8 cellular contexts compared by ENCODE assay signal in the genomic region with DNA sequence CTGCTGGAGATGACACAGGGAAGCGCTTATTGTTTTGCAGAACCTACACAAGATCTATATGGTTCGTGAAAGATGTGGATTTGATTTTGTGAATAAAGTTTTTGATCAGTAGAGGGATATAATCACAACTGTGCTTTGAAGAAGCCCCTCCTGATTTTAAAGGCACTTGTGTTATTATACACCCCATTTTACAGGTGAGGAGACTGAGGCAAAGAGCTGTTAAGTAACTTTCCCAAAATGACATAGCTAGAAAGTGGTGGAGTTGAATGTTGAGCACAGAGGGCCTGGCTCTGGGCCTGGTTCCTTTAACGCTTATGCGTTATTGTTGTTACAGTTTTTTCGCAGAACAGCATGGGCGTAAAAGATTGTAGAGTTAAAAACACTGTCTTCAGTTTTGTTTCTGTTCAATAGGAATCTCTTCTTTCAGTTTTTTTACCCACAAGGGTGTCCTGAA.
A peak's percentile ranks its signal among the peaks of the same experiment; 100 is the strongest.
DNase-seq lines count a peak whose midpoint lies in the region; ATAC-seq and TF ChIP-seq lines count a peak whose summit lies in the region.

No MANE protein-coding gene starts in this region.

- no peak for TF ChIP-seq CTCF in GM12864 (IDR thresholded peaks at IDR 0.05; ENCODE audit: low read depth, low read length, missing control alignments)
- no peak for TF ChIP-seq CTCF in fibroblast of mammary gland (conservative IDR thresholded peaks at IDR 0.05; ENCODE audit: control insufficient read depth, insufficient read depth, low read depth, low read length)
- TF ChIP-seq CTCF in retinal pigment epithelial cell (conservative IDR thresholded peaks at IDR 0.05; ENCODE audit: low read depth, low read length): no peak

- ATAC-seq in HG03460 (IDR thresholded peaks at IDR 0.05; ENCODE audit: unreplicated experiment): no peak
- no peak for ATAC-seq in HG03045 (IDR thresholded peaks at IDR 0.05; ENCODE audit: unreplicated experiment)

- DNase-seq in GM12864 (ENCODE audit: low read depth) (no peak), SK-N-MC (ENCODE audit: low read depth, low spot score) (no peak), fibroblast of mammary gland (ENCODE audit: low read depth) (no peak), retinal pigment epithelial cell (ENCODE audit: low read depth) (no peak), NCI-H2227 (lab: John Stamatoyannopoulos, UW; ENCODE audit: unreplicated experiment) (no peak), kidney glomerular epithelial cell (lab: John Stamatoyannopoulos, UW) (no peak)

- no peaks in the 10 kb centered on the region for H3K9me3 ChIP-seq in SK-N-MC (ENCODE audit: low read depth, low read length)

- H3K36me3 ChIP-seq in SK-N-MC (ENCODE audit: insufficient read depth, low read length): no peaks in the 10 kb centered on the region

- H3K9ac ChIP-seq in SK-N-MC (ENCODE audit: insufficient read length): peak overlapping the region; percentile 94

- H3K27ac ChIP-seq in SK-N-MC: peak overlapping the region; percentile 91

- H3K4me3 ChIP-seq in GM12864 (ENCODE audit: low read depth, low read length) (peak overlapping the region; percentile 68), SK-N-MC (peak overlapping the region; percentile 92), fibroblast of mammary gland (ENCODE audit: control insufficient read depth, low read depth, low read length) (peak overlapping the region; percentile 77), retinal pigment epithelial cell (ENCODE audit: low read length) (peak overlapping the region; percentile 87)
